ENCODE assay signal across 17 cellular contexts in genomic region chr10:113846036-113846435, GRCh38. TPM values are rescaled to one million over a fixed set of nuclear protein-coding genes. Genes with fewer than 3 reads are reported as not detected.
DNase-seq lines count a peak whose midpoint lies in the region; ATAC-seq and TF ChIP-seq lines count a peak whose summit lies in the region.
"Had no signal": no experiment of that assay in that cellular context is flagged by ENCODE, and none has a peak within 500 bp of the region (broad histone marks: within the 10 kb centered on the region; RNA-seq: fewer than 3 reads in every experiment).

No MANE protein-coding gene starts in this region.

- H3K9me3 ChIP-seq in OCI-LY7 (ENCODE audit: low read length) = no peaks in the 10 kb centered on the region
- H3K9me3 ChIP-seq: BLaER1, Caco-2 had no signal

- CTCF ChIA-PET in activated naive CD4-positive, alpha-beta T cell treated with anti-CD3 and anti-CD28 coated beads for 36 hours (lab: Charles Lee) = no interaction called here
- CTCF ChIA-PET in activated naive CD4-positive, alpha-beta T cell treated with anti-CD3 and anti-CD28 coated beads, Interleukin-2, amount 10 ng/mL, durations not matched to agents 7 days and 5 days (lab: Charles Lee) = no interaction called here
- CTCF ChIA-PET in OCI-LY7 (lab: Charles Lee; ENCODE audit: unreplicated experiment) = no interaction called here

- H3K27ac Mint-ChIP-seq in activated naive CD4-positive, alpha-beta T cell treated with anti-CD3 and anti-CD28 coated beads for 36 hours = peak overlapping the region; percentile 14
- H3K27ac Mint-ChIP-seq in activated naive CD4-positive, alpha-beta T cell treated with anti-CD3 and anti-CD28 coated beads, Interleukin-2, amount 10 ng/mL, durations not matched to agents 7 days and 5 days = no peak overlapping the region

- H3K4me3 ChIP-seq in OCI-LY7 (ENCODE audit: low read depth, low read length, poor library complexity, severe bottlenecking) = no peak overlapping the region
- H3K4me3 ChIP-seq: BLaER1, GM23248, K562 had no signal

- H3K9me3 Mint-ChIP-seq in activated naive CD4-positive, alpha-beta T cell treated with anti-CD3 and anti-CD28 coated beads for 36 hours = no peaks in the 10 kb centered on the region
- no peaks in the 10 kb centered on the region for H3K9me3 Mint-ChIP-seq in activated naive CD4-positive, alpha-beta T cell treated with anti-CD3 and anti-CD28 coated beads, Interleukin-2, amount 10 ng/mL, durations not matched to agents 7 days and 5 days
- H3K9me3 Mint-ChIP-seq: CD8-positive, alpha-beta memory T cell had no signal

- H3K4me1 ChIP-seq in OCI-LY7 (ENCODE audit: insufficient read depth, low read length, poor library complexity, severe bottlenecking) = peaks cover 40% of the 10 kb centered on the region
- H3K4me1 ChIP-seq: Caco-2 had no signal

- no peak overlapping the region for H3K27ac ChIP-seq in OCI-LY7 (ENCODE audit: low read depth, low read length, poor library complexity, severe bottlenecking)
- H3K27ac ChIP-seq: 22Rv1, BLaER1, GM23248 had no signal

- H3K27me3 Mint-ChIP-seq in activated naive CD4-positive, alpha-beta T cell treated with anti-CD3 and anti-CD28 coated beads for 36 hours (ENCODE audit: low read depth) = no peaks in the 10 kb centered on the region
- no peaks in the 10 kb centered on the region for H3K27me3 Mint-ChIP-seq in activated naive CD4-positive, alpha-beta T cell treated with anti-CD3 and anti-CD28 coated beads, Interleukin-2, amount 10 ng/mL, durations not matched to agents 7 days and 5 days
- H3K27me3 Mint-ChIP-seq: CD8-positive, alpha-beta memory T cell had no signal

- intact Hi-C loops in activated naive CD4-positive, alpha-beta T cell treated with anti-CD3 and anti-CD28 coated beads for 36 hours (cut with micrococcal nuclease) = no loop called here
- intact Hi-C loops in OCI-LY7 (cut with micrococcal nuclease; ENCODE audit: unreplicated experiment) = no loop called here

- H3K36me3 Mint-ChIP-seq in activated naive CD4-positive, alpha-beta T cell treated with anti-CD3 and anti-CD28 coated beads for 36 hours (ENCODE audit: low read depth) = peaks cover 32% of the 10 kb centered on the region
- peaks cover 42% of the 10 kb centered on the region for H3K36me3 Mint-ChIP-seq in activated naive CD4-positive, alpha-beta T cell treated with anti-CD3 and anti-CD28 coated beads, Interleukin-2, amount 10 ng/mL, durations not matched to agents 7 days and 5 days

- BruUV-seq in OCI-LY7 (replicated peaks; lab: Mats Ljungman, UMichigan) = no TSS peak

- no peak for DNase-seq in activated naive CD4-positive, alpha-beta T cell treated with anti-CD3 and anti-CD28 coated beads for 36 hours
- DNase-seq in activated naive CD4-positive, alpha-beta T cell treated with anti-CD3 and anti-CD28 coated beads, Interleukin-2, amount 10 ng/mL, durations not matched to agents 7 days and 5 days = no peak
- DNase-seq in OCI-LY7 (ENCODE audit: low spot score) (no peak), NCI-H524 (lab: John Stamatoyannopoulos, UW) (no peak), OCI-M2 (lab: John Stamatoyannopoulos, UW; ENCODE audit: unreplicated experiment) (no peak)
- DNase-seq in activated CD4-positive, alpha-beta T cell treated with anti-CD3 and anti-CD28 coated beads, Interleukin-2, amount 50 U/mL, for 4 hours = no peak
- DNase-seq: AML-193; Caco-2; CD8-positive, alpha-beta memory T cell; GF-D8; GM23248 had no signal

- H2AFZ ChIP-seq in OCI-LY7 (ENCODE audit: low read length) = no peak overlapping the region
- H2AFZ ChIP-seq: GM23248 had no signal

- peak overlapping the region; percentile 34 for H3K4me2 ChIP-seq in OCI-LY7 (ENCODE audit: low read length)
- H3K4me2 ChIP-seq: BLaER1 had no signal

- H4K20me1 ChIP-seq in OCI-LY7 (ENCODE audit: insufficient read depth, low read length) = no peaks in the 10 kb centered on the region
- H4K20me1 ChIP-seq: BLaER1 had no signal

- TF ChIP-seq CTCF in OCI-LY7 (conservative IDR thresholded peaks at IDR 0.05; ENCODE audit: low read length) = no peak

- POLR2A ChIA-PET in OCI-LY7 (lab: Charles Lee) = no interaction called here

- H3K9me2 ChIP-seq in OCI-LY7 (ENCODE audit: insufficient read depth, low read length) = no peaks in the 10 kb centered on the region

- H3K4me1 Mint-ChIP-seq in activated naive CD4-positive, alpha-beta T cell treated with anti-CD3 and anti-CD28 coated beads for 36 hours (ENCODE audit: low read depth) = peaks cover 15% of the 10 kb centered on the region
- peaks cover 32% of the 10 kb centered on the region for H3K4me1 Mint-ChIP-seq in activated naive CD4-positive, alpha-beta T cell treated with anti-CD3 and anti-CD28 coated beads, Interleukin-2, amount 10 ng/mL, durations not matched to agents 7 days and 5 days

- H3K36me3 ChIP-seq in OCI-LY7 (ENCODE audit: insufficient read depth, low read length) = peaks cover 66% of the 10 kb centered on the region
- H3K36me3 ChIP-seq: BLaER1 had no signal

- peaks cover 22% of the 10 kb centered on the region; the same call in 1 of the 2 replicates for H3K79me2 ChIP-seq in OCI-LY7 (ENCODE audit: insufficient read depth, low read depth, low read length)

- ATAC-seq in GM19324 (IDR thresholded peaks at IDR 0.05; ENCODE audit: low FRiP score, unreplicated experiment) = peak; percentile 75
- ATAC-seq in HG02885 (IDR thresholded peaks at IDR 0.05; ENCODE audit: poor library complexity, unreplicated experiment) = peak; percentile 48
- ATAC-seq: HCT116, K562 had no signal

- H3K4me3 Mint-ChIP-seq in activated naive CD4-positive, alpha-beta T cell treated with anti-CD3 and anti-CD28 coated beads for 36 hours = no peak overlapping the region
- H3K4me3 Mint-ChIP-seq in activated naive CD4-positive, alpha-beta T cell treated with anti-CD3 and anti-CD28 coated beads, Interleukin-2, amount 10 ng/mL, durations not matched to agents 7 days and 5 days = no peak overlapping the region
- H3K4me3 Mint-ChIP-seq: CD8-positive, alpha-beta memory T cell had no signal

RNA-seq across cellular contexts. Expression of gene DCLRE1A, which starts 7.8 kb away (rescaled TPM):
- total RNA-seq in activated naive CD4-positive, alpha-beta T cell treated with anti-CD3 and anti-CD28 coated beads for 36 hours = 1 to 10 TPM; 8.1 to 8.7 TPM
- 11.5 and 12.3 TPM in 2 replicates for total RNA-seq in OCI-LY7 (2014; rRNA removed; shearing (Covaris generic))
- total RNA-seq in OCI-LY7 (2022) = 18.1 and 18.4 TPM in 2 replicates

RNA-seq across cellular contexts. Expression of gene NHLRC2, which starts 8.4 kb away (rescaled TPM):
- total RNA-seq in activated naive CD4-positive, alpha-beta T cell treated with anti-CD3 and anti-CD28 coated beads for 36 hours = 10 to 100 TPM; 12.6 to 13.9 TPM
- 28.6 and 64.1 TPM in 2 replicates for total RNA-seq in OCI-LY7 (2014; rRNA removed; shearing (Covaris generic))
- total RNA-seq in OCI-LY7 (2022) = 44.5 and 49.0 TPM in 2 replicates
